26 cellular contexts compared by ENCODE assay signal in genomic region chr3:97510795-97511194, GRCh38.
DNase-seq lines count a peak whose midpoint lies in the region; ATAC-seq and TF ChIP-seq lines count a peak whose summit lies in the region.
"Had no signal": no experiment of that assay in that cellular context is flagged by ENCODE, and none has a peak within 500 bp of the region (broad histone marks: within the 10 kb centered on the region; RNA-seq: fewer than 3 reads in every experiment).

No MANE protein-coding gene starts in this region.

- no peak overlapping the region for H3K4ac ChIP-seq in H9 (ENCODE audit: low read depth, low read length)

- H3K4me2 ChIP-seq in H9 (ENCODE audit: insufficient read depth, insufficient read length, low read length): no peak overlapping the region
- H3K4me2 ChIP-seq: SK-N-SH had no signal

- no peak overlapping the region for H4K5ac ChIP-seq in H9 (ENCODE audit: insufficient read length, low read depth, low read length)

- no peaks in the 10 kb centered on the region for H3K27me3 Mint-ChIP-seq in H9 (ENCODE audit: low read depth)
- peaks cover 2% of the 10 kb centered on the region for H3K27me3 Mint-ChIP-seq in nephron progenitor cell (ENCODE audit: low read depth, poor library complexity)
- H3K27me3 Mint-ChIP-seq: activated CD8-positive, alpha-beta T cell treated with anti-CD3 and anti-CD28 coated beads for 36 hours; effector memory CD8-positive, alpha-beta T cell; T-helper 17 cell had no signal

- no peak overlapping the region for H2BK15ac ChIP-seq in H9 (ENCODE audit: low read depth, low read length)

- ATAC-seq in omental fat pad (ENCODE audit: low FRiP score): no peak
- ATAC-seq in HG03439 (IDR thresholded peaks at IDR 0.05; ENCODE audit: unreplicated experiment): no peak
- ATAC-seq in HG02840 (IDR thresholded peaks at IDR 0.05; ENCODE audit: low FRiP score, unreplicated experiment): no peak
- ATAC-seq: activated CD8-positive, alpha-beta T cell treated with anti-CD3 and anti-CD28 coated beads for 36 hours; activated naive CD4-positive, alpha-beta T cell treated with anti-CD3 and anti-CD28 coated beads, Interleukin-2, amount 50 U/mL, for 72 hours; effector memory CD8-positive, alpha-beta T cell; foreskin keratinocyte; heart right ventricle; left cardiac atrium; psoas muscle; T-helper 17 cell had no signal

- H3K14ac ChIP-seq in H9 (ENCODE audit: insufficient read depth, low read length): no peak overlapping the region

- H3K9me3 Mint-ChIP-seq in H9 (peaks cover 9 to 22% of the 10 kb centered on the region in 2 experiments), nephron progenitor cell (peaks cover 38% of the 10 kb centered on the region)

- no peak for TF ChIP-seq CTCF in H9 (conservative IDR thresholded peaks at IDR 0.05)
- TF ChIP-seq CTCF in nephron progenitor cell (IDR thresholded peaks at IDR 0.05): no peak
- no peak for TF ChIP-seq CTCF in omental fat pad (IDR thresholded peaks at IDR 0.05)

- H2BK12ac ChIP-seq in H9 (ENCODE audit: insufficient read length, low read depth, low read length): no peak overlapping the region

- H3K27me3 ChIP-seq in H9 (ENCODE audit: insufficient read depth, low read length): no peaks in the 10 kb centered on the region
- H3K27me3 ChIP-seq: esophagus muscularis mucosa, foreskin keratinocyte, heart right ventricle, neutrophil, uterus had no signal

- no peak overlapping the region for H3K27ac ChIP-seq in H9 (ENCODE audit: insufficient read length, low read depth, low read length)
- H3K27ac ChIP-seq: C4-2B, esophagus muscularis mucosa, foreskin keratinocyte, heart right ventricle, neutrophil, psoas muscle, uterus had no signal

- H2BK120ac ChIP-seq in H9 (ENCODE audit: low read depth, low read length, poor library complexity, severe bottlenecking): no peak overlapping the region

- H3K36me3 Mint-ChIP-seq in H9 (ENCODE audit: insufficient read depth in 1 of 3, low read depth in 3 of 3) (peaks cover 9 to 27% (median 10%) of the 10 kb centered on the region in 3 experiments; a peak in 6 of 7 replicates), nephron progenitor cell (ENCODE audit: low read depth) (no peaks in the 10 kb centered on the region)

- H2BK5ac ChIP-seq in H9 (ENCODE audit: insufficient read length, low read length): no peak overlapping the region

- no peak overlapping the region for H3K9ac ChIP-seq in H9 (ENCODE audit: extremely low read depth, insufficient read length, low read length)
- H3K9ac ChIP-seq: SK-N-SH had no signal

- H4K20me1 ChIP-seq in H9 (ENCODE audit: control insufficient read depth, insufficient read depth, insufficient read length): no peaks in the 10 kb centered on the region

- no peaks in the 10 kb centered on the region for H3K23me2 ChIP-seq in H9 (ENCODE audit: insufficient read length, low read depth, low read length, poor library complexity, severe bottlenecking)

- no peak overlapping the region for H2BK20ac ChIP-seq in H9 (ENCODE audit: low read depth, low read length, poor library complexity, severe bottlenecking)

- H3K4me1 ChIP-seq in H9 (ENCODE audit: insufficient read depth, low read length): no peaks in the 10 kb centered on the region
- H3K4me1 ChIP-seq: esophagus muscularis mucosa, foreskin keratinocyte, heart right ventricle, psoas muscle, uterus had no signal

- H3K79me1 ChIP-seq in H9 (ENCODE audit: insufficient read depth, low read depth, low read length, poor library complexity, severe bottlenecking): no peaks in the 10 kb centered on the region

- no peak overlapping the region for H3K27ac Mint-ChIP-seq in H9
- no peak overlapping the region for H3K27ac Mint-ChIP-seq in nephron progenitor cell
- H3K27ac Mint-ChIP-seq: activated CD8-positive, alpha-beta T cell treated with anti-CD3 and anti-CD28 coated beads for 36 hours; effector memory CD8-positive, alpha-beta T cell; T-helper 17 cell had no signal

- H2AFZ ChIP-seq in H9 (ENCODE audit: low read length): no peak overlapping the region

- DNase-seq in H9 (peak; percentile 42), NCI-H69 (lab: John Stamatoyannopoulos, UW) (peak; percentile 47), ecto neural progenitor cell (ENCODE audit: low spot score) (peak; percentile 46), nephron progenitor cell (peak; percentile 27), omental fat pad (ENCODE audit: low spot score) (no peak)
- DNase-seq: activated CD4-positive, alpha-beta T cell treated with anti-CD3 and anti-CD28 coated beads for 1 hour; activated CD8-positive, alpha-beta T cell treated with anti-CD3 and anti-CD28 coated beads for 36 hours; activated T-cell treated with anti-CD3 and anti-CD28 coated beads for 4 hours; anterior cingulate cortex; effector memory CD8-positive, alpha-beta T cell; foreskin keratinocyte; heart right ventricle; left cardiac atrium; NCI-H524; psoas muscle; SK-N-SH; stimulated activated CD4-positive, alpha-beta T cell treated with anti-CD3 and anti-CD28 coated beads, Interleukin-15, amount 100 ng/mL, for 24 hours; stimulated activated naive CD4-positive, alpha-beta T cell treated with Interleukin-2 at 50 U/mL for 16 hours; T-helper 17 cell; uterus had no signal

- H2AK5ac ChIP-seq in H9 (ENCODE audit: insufficient read length, low read length): no peak overlapping the region

- no peak overlapping the region for H4K91ac ChIP-seq in H9 (ENCODE audit: insufficient read length, low read depth, low read length)

- H3K18ac ChIP-seq in H9 (ENCODE audit: insufficient read length, low read depth, low read length): no peak overlapping the region

- no peak overlapping the region for H4K8ac ChIP-seq in H9 (replicated peaks; ENCODE audit: insufficient read length, low read depth, low read length)

- no peak overlapping the region for H3K4me3 Mint-ChIP-seq in H9
- H3K4me3 Mint-ChIP-seq in nephron progenitor cell: no peak overlapping the region
- H3K4me3 Mint-ChIP-seq: activated CD8-positive, alpha-beta T cell treated with anti-CD3 and anti-CD28 coated beads for 36 hours; effector memory CD8-positive, alpha-beta T cell; T-helper 17 cell had no signal

- H3K23ac ChIP-seq in H9 (ENCODE audit: insufficient read length, low read depth, low read length): no peak overlapping the region

- no peak overlapping the region for H3T11ph ChIP-seq in H9 (ENCODE audit: low read length)

- H3K79me2 ChIP-seq in H9 (ENCODE audit: insufficient read depth, low read length): no peaks in the 10 kb centered on the region

- no CpG with 5 or more reads among the region's 4 CpGs for WGBS in H9 (ENCODE audit: extremely low coverage, insufficient read length, low lambda C conversion rate)

- H3K4me1 Mint-ChIP-seq in H9: no peaks in the 10 kb centered on the region
- H3K4me1 Mint-ChIP-seq in nephron progenitor cell: peaks cover 4% of the 10 kb centered on the region
- H3K4me1 Mint-ChIP-seq: T-helper 17 cell had no signal

- no peaks in the 10 kb centered on the region for H3K9me3 ChIP-seq in H9 (ENCODE audit: control insufficient read depth, low read depth, low read length)
- H3K9me3 ChIP-seq: neutrophil, SK-N-SH, uterus had no signal

- no peak overlapping the region for H3K56ac ChIP-seq in H9 (ENCODE audit: insufficient read length, low read depth, low read length)
